1 cellular context compared by ENCODE assay signal in the genomic region with DNA sequence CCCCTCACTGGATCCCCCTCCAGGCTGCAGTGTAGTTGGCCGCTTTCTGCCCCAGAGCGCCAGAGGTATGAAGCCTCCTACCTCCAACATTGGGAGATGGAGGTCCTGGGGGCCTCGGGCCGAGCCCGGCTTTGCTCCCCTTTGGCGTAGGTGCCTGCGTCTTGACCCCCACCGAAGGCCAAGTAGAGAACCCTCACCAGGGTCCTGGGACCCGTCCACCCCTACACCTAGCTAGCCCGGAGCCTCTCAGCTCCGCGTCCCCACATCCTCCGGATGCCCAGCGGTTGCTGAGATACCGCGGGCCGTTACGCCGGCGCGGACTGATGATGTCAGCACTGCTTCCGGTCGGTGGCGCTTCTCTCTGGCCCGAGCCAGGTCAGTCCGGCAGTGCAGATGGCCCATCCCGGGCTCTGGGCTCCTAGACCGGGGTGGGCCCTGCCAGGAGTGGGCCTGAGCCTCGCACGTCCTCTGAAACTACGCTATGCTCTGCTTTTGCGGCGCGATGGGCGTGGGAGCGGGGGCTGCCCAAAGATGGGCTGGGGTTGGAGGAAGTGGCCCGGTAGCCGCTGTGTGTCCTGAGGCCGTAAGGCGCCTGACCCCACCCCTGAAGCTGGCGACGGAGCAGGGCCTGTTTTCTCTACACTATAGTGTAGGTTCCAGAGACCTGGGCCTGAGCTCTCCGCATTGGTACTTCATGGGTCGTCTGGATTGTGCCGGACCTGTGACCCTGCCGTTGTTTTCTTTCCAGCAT.
TF ChIP-seq lines count a peak whose summit lies in the region.

A gene (minus strand): TSS at position 297 of the 751 bp plus-strand sequence. CDS start 1,871 bp downstream, outside the sequence.
A gene with protein sequence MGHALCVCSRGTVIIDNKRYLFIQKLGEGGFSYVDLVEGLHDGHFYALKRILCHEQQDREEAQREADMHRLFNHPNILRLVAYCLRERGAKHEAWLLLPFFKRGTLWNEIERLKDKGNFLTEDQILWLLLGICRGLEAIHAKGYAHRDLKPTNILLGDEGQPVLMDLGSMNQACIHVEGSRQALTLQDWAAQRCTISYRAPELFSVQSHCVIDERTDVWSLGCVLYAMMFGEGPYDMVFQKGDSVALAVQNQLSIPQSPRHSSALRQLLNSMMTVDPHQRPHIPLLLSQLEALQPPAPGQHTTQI (plus strand): TSS at position 332 of the 751 bp plus-strand sequence. CDS start 521 bp downstream, outside the sequence.

TF ChIP-seq in HepG2, 621 proteins besides CTCF, POLR2A, EP300 and RAD21 (continues in another document):
- TF ChIP-seq, protein P1, sequence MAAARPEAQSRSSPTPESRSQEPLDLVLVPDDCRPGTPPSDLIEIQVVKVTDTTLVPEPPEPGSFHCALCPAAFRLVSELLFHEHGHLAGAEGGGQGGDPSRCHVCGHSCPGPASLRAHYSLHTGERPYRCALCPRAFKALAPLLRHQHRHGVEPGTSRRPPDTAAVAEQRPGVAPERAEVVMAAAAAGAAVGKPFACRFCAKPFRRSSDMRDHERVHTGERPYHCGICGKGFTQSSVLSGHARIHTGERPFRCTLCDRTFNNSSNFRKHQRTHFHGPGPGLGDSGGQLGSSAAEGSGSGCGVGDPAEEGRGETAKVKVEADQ (CRISPR knock-in tag; IDR thresholded peaks at IDR 0.05; ENCODE audit: borderline replicate concordance): peak; percentile 99
- no peak for TF ChIP-seq MBNL3 (CRISPR knock-in tag; conservative IDR thresholded peaks at IDR 0.05)
- TF ChIP-seq SAP130 (CRISPR knock-in tag; IDR thresholded peaks at IDR 0.05; ENCODE audit: low read depth): peak; percentile 100
- TF ChIP-seq, protein P2, sequence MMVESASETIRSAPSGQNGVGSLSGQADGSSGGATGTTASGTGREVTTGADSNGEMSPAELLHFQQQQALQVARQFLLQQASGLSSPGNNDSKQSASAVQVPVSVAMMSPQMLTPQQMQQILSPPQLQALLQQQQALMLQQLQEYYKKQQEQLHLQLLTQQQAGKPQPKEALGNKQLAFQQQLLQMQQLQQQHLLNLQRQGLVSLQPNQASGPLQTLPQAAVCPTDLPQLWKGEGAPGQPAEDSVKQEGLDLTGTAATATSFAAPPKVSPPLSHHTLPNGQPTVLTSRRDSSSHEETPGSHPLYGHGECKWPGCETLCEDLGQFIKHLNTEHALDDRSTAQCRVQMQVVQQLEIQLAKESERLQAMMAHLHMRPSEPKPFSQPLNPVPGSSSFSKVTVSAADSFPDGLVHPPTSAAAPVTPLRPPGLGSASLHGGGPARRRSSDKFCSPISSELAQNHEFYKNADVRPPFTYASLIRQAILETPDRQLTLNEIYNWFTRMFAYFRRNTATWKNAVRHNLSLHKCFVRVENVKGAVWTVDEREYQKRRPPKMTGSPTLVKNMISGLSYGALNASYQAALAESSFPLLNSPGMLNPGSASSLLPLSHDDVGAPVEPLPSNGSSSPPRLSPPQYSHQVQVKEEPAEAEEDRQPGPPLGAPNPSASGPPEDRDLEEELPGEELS (CRISPR knock-in tag; IDR thresholded peaks at IDR 0.05): peak; percentile 64; the same call in 1 of the 2 replicates
- no peak for TF ChIP-seq ARID2 (CRISPR knock-in tag; IDR thresholded peaks at IDR 0.05; ENCODE audit: borderline replicate concordance)
- TF ChIP-seq, protein P3, sequence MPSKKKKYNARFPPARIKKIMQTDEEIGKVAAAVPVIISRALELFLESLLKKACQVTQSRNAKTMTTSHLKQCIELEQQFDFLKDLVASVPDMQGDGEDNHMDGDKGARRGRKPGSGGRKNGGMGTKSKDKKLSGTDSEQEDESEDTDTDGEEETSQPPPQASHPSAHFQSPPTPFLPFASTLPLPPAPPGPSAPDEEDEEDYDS (CRISPR knock-in tag; IDR thresholded peaks at IDR 0.05): peak; percentile 88
- TF ChIP-seq MYC (CRISPR knock-in tag; IDR thresholded peaks at IDR 0.05; ENCODE audit: borderline replicate concordance): peak; percentile 85
- peak; percentile 96 for TF ChIP-seq ZNF136 (CRISPR knock-in tag; IDR thresholded peaks at IDR 0.05; ENCODE audit: low read depth)
- TF ChIP-seq ZNF883 (CRISPR knock-in tag; IDR thresholded peaks at IDR 0.05; ENCODE audit: not compliant biosample characterization): peak; percentile 96
- TF ChIP-seq, protein P4, sequence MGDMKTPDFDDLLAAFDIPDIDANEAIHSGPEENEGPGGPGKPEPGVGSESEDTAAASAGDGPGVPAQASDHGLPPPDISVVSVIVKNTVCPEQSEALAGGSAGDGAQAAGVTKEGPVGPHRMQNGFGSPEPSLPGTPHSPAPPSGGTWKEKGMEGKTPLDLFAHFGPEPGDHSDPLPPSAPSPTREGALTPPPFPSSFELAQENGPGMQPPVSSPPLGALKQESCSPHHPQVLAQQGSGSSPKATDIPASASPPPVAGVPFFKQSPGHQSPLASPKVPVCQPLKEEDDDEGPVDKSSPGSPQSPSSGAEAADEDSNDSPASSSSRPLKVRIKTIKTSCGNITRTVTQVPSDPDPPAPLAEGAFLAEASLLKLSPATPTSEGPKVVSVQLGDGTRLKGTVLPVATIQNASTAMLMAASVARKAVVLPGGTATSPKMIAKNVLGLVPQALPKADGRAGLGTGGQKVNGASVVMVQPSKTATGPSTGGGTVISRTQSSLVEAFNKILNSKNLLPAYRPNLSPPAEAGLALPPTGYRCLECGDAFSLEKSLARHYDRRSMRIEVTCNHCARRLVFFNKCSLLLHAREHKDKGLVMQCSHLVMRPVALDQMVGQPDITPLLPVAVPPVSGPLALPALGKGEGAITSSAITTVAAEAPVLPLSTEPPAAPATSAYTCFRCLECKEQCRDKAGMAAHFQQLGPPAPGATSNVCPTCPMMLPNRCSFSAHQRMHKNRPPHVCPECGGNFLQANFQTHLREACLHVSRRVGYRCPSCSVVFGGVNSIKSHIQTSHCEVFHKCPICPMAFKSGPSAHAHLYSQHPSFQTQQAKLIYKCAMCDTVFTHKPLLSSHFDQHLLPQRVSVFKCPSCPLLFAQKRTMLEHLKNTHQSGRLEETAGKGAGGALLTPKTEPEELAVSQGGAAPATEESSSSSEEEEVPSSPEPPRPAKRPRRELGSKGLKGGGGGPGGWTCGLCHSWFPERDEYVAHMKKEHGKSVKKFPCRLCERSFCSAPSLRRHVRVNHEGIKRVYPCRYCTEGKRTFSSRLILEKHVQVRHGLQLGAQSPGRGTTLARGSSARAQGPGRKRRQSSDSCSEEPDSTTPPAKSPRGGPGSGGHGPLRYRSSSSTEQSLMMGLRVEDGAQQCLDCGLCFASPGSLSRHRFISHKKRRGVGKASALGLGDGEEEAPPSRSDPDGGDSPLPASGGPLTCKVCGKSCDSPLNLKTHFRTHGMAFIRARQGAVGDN (CRISPR knock-in tag; IDR thresholded peaks at IDR 0.05): peak; percentile 98
- TF ChIP-seq, protein P5, sequence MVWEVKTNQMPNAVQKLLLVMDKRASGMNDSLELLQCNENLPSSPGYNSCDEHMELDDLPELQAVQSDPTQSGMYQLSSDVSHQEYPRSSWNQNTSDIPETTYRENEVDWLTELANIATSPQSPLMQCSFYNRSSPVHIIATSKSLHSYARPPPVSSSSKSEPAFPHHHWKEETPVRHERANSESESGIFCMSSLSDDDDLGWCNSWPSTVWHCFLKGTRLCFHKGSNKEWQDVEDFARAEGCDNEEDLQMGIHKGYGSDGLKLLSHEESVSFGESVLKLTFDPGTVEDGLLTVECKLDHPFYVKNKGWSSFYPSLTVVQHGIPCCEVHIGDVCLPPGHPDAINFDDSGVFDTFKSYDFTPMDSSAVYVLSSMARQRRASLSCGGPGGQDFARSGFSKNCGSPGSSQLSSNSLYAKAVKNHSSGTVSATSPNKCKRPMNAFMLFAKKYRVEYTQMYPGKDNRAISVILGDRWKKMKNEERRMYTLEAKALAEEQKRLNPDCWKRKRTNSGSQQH (CRISPR knock-in tag; IDR thresholded peaks at IDR 0.05; ENCODE audit: low read depth): peak; percentile 88; the same call in 1 of the 2 replicates
- TF ChIP-seq U2AF2 (IDR thresholded peaks at IDR 0.05; ENCODE audit: low read depth, low read length): no peak
- TF ChIP-seq ZNF337 (CRISPR knock-in tag; IDR thresholded peaks at IDR 0.05; ENCODE audit: borderline replicate concordance, low read depth): peak; percentile 98
- TF ChIP-seq, protein P6, sequence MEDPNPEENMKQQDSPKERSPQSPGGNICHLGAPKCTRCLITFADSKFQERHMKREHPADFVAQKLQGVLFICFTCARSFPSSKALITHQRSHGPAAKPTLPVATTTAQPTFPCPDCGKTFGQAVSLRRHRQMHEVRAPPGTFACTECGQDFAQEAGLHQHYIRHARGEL (CRISPR knock-in tag; IDR thresholded peaks at IDR 0.05): no peak
- TF ChIP-seq HNRNPUL1 (IDR thresholded peaks at IDR 0.05; ENCODE audit: low read depth, low read length): no peak
- TF ChIP-seq DPF2 (CRISPR knock-in tag; IDR thresholded peaks at IDR 0.05; ENCODE audit: borderline replicate concordance, low read depth): no peak
- no peak; the same call in 1 of the 2 replicates for TF ChIP-seq NFE2L1 (CRISPR knock-in tag; IDR thresholded peaks at IDR 0.05; ENCODE audit: borderline replicate concordance)
- TF ChIP-seq SSRP1 (CRISPR knock-in tag; IDR thresholded peaks at IDR 0.05): peak; percentile 91
- TF ChIP-seq THAP11 (CRISPR knock-in tag; IDR thresholded peaks at IDR 0.05): peak; percentile 93
- TF ChIP-seq KDM1A (CRISPR knock-in tag; IDR thresholded peaks at IDR 0.05): peak; percentile 59; the same call in 1 of the 2 replicates
- peak; percentile 96; the same call in 1 of the 2 replicates for TF ChIP-seq ZNF724P (CRISPR knock-in tag; IDR thresholded peaks at IDR 0.05; ENCODE audit: borderline replicate concordance)
- peak; percentile 98 for TF ChIP-seq KDM2A (CRISPR knock-in tag; IDR thresholded peaks at IDR 0.05; ENCODE audit: borderline replicate concordance, low read depth)
- TF ChIP-seq ZNF446 (CRISPR knock-in tag; IDR thresholded peaks at IDR 0.05): peak; percentile 37; the same call in 1 of the 2 replicates
- 0 out of 2 replicates have a peak, but pooled peaks have one; percentile 36 for TF ChIP-seq CHD4 (IDR thresholded peaks at IDR 0.05; ENCODE audit: borderline replicate concordance, low read length)
- TF ChIP-seq, protein P7, sequence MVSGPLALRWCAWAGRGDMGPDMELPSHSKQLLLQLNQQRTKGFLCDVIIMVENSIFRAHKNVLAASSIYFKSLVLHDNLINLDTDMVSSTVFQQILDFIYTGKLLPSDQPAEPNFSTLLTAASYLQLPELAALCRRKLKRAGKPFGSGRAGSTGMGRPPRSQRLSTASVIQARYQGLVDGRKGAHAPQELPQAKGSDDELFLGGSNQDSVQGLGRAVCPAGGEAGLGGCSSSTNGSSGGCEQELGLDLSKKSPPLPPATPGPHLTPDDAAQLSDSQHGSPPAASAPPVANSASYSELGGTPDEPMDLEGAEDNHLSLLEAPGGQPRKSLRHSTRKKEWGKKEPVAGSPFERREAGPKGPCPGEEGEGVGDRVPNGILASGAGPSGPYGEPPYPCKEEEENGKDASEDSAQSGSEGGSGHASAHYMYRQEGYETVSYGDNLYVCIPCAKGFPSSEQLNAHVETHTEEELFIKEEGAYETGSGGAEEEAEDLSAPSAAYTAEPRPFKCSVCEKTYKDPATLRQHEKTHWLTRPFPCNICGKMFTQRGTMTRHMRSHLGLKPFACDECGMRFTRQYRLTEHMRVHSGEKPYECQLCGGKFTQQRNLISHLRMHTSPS (CRISPR knock-in tag; IDR thresholded peaks at IDR 0.05; ENCODE audit: low read depth): peak; percentile 85; the same call in 1 of the 2 replicates
- TF ChIP-seq, protein P8, sequence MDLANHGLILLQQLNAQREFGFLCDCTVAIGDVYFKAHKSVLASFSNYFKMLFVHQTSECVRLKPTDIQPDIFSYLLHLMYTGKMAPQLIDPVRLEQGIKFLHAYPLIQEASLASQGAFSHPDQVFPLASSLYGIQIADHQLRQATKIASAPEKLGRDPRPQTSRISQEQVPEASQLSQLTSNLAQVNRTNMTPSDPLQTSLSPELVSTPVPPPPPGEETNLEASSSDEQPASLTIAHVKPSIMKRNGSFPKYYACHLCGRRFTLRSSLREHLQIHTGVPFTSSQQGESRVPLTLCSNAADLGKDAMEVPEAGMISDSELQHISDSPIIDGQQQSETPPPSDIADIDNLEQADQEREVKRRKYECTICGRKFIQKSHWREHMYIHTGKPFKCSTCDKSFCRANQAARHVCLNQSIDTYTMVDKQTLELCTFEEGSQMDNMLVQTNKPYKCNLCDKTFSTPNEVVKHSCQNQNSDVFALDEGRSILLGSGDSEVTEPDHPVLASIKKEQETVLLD (CRISPR knock-in tag; IDR thresholded peaks at IDR 0.05; ENCODE audit: low read depth): peak; percentile 70; the same call in 1 of the 2 replicates
- TF ChIP-seq ZFP36L1 (CRISPR knock-in tag; IDR thresholded peaks at IDR 0.05): no peak; the same call in 1 of the 2 replicates
- 0 out of 2 replicates have a peak, but pooled peaks have one; percentile 87 for TF ChIP-seq ZNF746 (CRISPR knock-in tag; IDR thresholded peaks at IDR 0.05)
- peak; percentile 56; the same call in 1 of the 2 replicates for TF ChIP-seq MTF2 (CRISPR knock-in tag; IDR thresholded peaks at IDR 0.05; ENCODE audit: borderline replicate concordance)
- TF ChIP-seq, protein P9, sequence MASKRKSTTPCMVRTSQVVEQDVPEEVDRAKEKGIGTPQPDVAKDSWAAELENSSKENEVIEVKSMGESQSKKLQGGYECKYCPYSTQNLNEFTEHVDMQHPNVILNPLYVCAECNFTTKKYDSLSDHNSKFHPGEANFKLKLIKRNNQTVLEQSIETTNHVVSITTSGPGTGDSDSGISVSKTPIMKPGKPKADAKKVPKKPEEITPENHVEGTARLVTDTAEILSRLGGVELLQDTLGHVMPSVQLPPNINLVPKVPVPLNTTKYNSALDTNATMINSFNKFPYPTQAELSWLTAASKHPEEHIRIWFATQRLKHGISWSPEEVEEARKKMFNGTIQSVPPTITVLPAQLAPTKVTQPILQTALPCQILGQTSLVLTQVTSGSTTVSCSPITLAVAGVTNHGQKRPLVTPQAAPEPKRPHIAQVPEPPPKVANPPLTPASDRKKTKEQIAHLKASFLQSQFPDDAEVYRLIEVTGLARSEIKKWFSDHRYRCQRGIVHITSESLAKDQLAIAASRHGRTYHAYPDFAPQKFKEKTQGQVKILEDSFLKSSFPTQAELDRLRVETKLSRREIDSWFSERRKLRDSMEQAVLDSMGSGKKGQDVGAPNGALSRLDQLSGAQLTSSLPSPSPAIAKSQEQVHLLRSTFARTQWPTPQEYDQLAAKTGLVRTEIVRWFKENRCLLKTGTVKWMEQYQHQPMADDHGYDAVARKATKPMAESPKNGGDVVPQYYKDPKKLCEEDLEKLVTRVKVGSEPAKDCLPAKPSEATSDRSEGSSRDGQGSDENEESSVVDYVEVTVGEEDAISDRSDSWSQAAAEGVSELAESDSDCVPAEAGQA (IDR thresholded peaks at IDR 0.05; ENCODE audit: low read depth): peak; percentile 92
- TF ChIP-seq, protein P9 (CRISPR knock-in tag; IDR thresholded peaks at IDR 0.05; ENCODE audit: borderline replicate concordance): no peak
- peak; percentile 94 for TF ChIP-seq IKZF4 (CRISPR knock-in tag; IDR thresholded peaks at IDR 0.05; ENCODE audit: borderline replicate concordance, low read depth, not compliant biosample characterization)
